In genomic region chr5:87114631-87115030, GRCh38 we compare ENCODE assay signal across 28 cellular contexts.
A peak's percentile ranks its signal among the peaks of the same experiment; 100 is the strongest.
DNase-seq lines count a peak whose midpoint lies in the region; ATAC-seq and TF ChIP-seq lines count a peak whose summit lies in the region.
"Had no signal": no experiment of that assay in that cellular context is flagged by ENCODE, and none has a peak within 500 bp of the region (broad histone marks: within the 10 kb centered on the region; RNA-seq: fewer than 3 reads in every experiment).

No MANE protein-coding gene starts in this region.

- 72% methylated on average over 3 of the region's 4 CpGs for WGBS in SK-N-SH (ENCODE audit: low lambda C conversion rate)
- 88% methylated on average over 4 of the region's 4 CpGs for WGBS in smooth muscle cell (ENCODE audit: low lambda C conversion rate)

- H3K4me3 ChIP-seq in SK-N-SH (ENCODE audit: low read depth in 2 of 2, low read length in 1 of 2) (no peak overlapping the region), SJCRH30 (no peak overlapping the region), smooth muscle cell (no peak overlapping the region), coronary artery (no peak overlapping the region)
- H3K4me3 ChIP-seq: colonic mucosa, esophagus muscularis mucosa, gastrocnemius medialis, MG63, vagina had no signal

- peak overlapping the region; percentile 69 to 96; a peak in 3 of 4 replicates for H3K27ac ChIP-seq in SK-N-SH (ENCODE audit: low read depth in 2 of 2, low read length in 1 of 2)
- H3K27ac ChIP-seq in SJCRH30 = peak overlapping the region; percentile 51
- peak overlapping the region; percentile 92 for H3K27ac ChIP-seq in smooth muscle cell (ENCODE audit: low read depth)
- H3K27ac ChIP-seq in coronary artery = no peak overlapping the region
- H3K27ac ChIP-seq: 22Rv1, colonic mucosa, esophagus muscularis mucosa, gastrocnemius medialis, neutrophil, vagina had no signal

- no peaks in the 10 kb centered on the region for H3K9me2 ChIP-seq in SK-N-SH

- TF ChIP-seq CTCF in SK-N-SH (IDR thresholded peaks at IDR 0.05) (no peak), smooth muscle cell (IDR thresholded peaks at IDR 0.05; ENCODE audit: borderline replicate concordance, insufficient read depth, poor library complexity, severe bottlenecking) (no peak), coronary artery (IDR thresholded peaks at IDR 0.05) (no peak)

- H3K27me3 ChIP-seq in SK-N-SH (ENCODE audit: insufficient read depth) (no peaks in the 10 kb centered on the region), SJCRH30 (no peaks in the 10 kb centered on the region), smooth muscle cell (ENCODE audit: low read depth) (no peaks in the 10 kb centered on the region)
- H3K27me3 ChIP-seq: colonic mucosa, esophagus muscularis mucosa, gastrocnemius medialis, MG63, neutrophil, vagina had no signal

- no peak for TF ChIP-seq RAD21 in SK-N-SH (IDR thresholded peaks at IDR 0.05; ENCODE audit: low read length)

- ATAC-seq in SK-N-SH treated with all-trans-retinoic acid at 6 μM for 48 hours = no peak
- peak; percentile 93 for ATAC-seq in esophagus mucosa
- ATAC-seq: effector memory CD8-positive, alpha-beta T cell; gastrocnemius medialis; left lobe of liver had no signal

- H3K9me3 ChIP-seq in SK-N-SH = no peaks in the 10 kb centered on the region
- H3K9me3 ChIP-seq in SJCRH30 (replicated peaks) = no peaks in the 10 kb centered on the region
- H3K9me3 ChIP-seq in smooth muscle cell (replicated peaks; ENCODE audit: low read depth) = no peaks in the 10 kb centered on the region
- H3K9me3 ChIP-seq: colonic mucosa, esophagus muscularis mucosa, gastrocnemius medialis, MG63, neutrophil, vagina had no signal

- H3K4me1 ChIP-seq in SK-N-SH (ENCODE audit: control insufficient read depth in 1 of 2, insufficient read depth in 2 of 2, low read depth in 1 of 2, low read length in 1 of 2) (peaks cover 0 to 26% of the 10 kb centered on the region in 2 experiments; a peak in 1 of 4 replicates), SJCRH30 (peaks cover 19% of the 10 kb centered on the region), smooth muscle cell (ENCODE audit: low read depth) (no peaks in the 10 kb centered on the region)
- H3K4me1 ChIP-seq: colonic mucosa, esophagus muscularis mucosa, gastrocnemius medialis, vagina had no signal

- CTCF ChIA-PET in SK-N-SH (lab: Yijun Ruan, JAX) = no interaction called here

- H3K79me2 ChIP-seq in SK-N-SH (ENCODE audit: insufficient read depth) = peaks cover 9% of the 10 kb centered on the region; the same call in 1 of the 2 replicates
- no peaks in the 10 kb centered on the region for H3K79me2 ChIP-seq in smooth muscle cell (ENCODE audit: low read depth)

- H3K36me3 ChIP-seq in SK-N-SH (replicated peaks in 1 of 2; ENCODE audit: control insufficient read depth in 1 of 2, insufficient read depth in 2 of 2, low read length in 1 of 2) (no peaks in the 10 kb centered on the region), SJCRH30 (no peaks in the 10 kb centered on the region), smooth muscle cell (ENCODE audit: low read depth) (no peaks in the 10 kb centered on the region)
- H3K36me3 ChIP-seq: colonic mucosa, esophagus muscularis mucosa, gastrocnemius medialis, MG63, neutrophil, vagina had no signal

- H2AFZ ChIP-seq in SK-N-SH (ENCODE audit: low read depth) = peak overlapping the region; percentile 47
- H2AFZ ChIP-seq in smooth muscle cell (ENCODE audit: low read depth) = peak overlapping the region; percentile 52

- H3K4me2 ChIP-seq in SK-N-SH (peak overlapping the region; percentile 38; the same call in 1 of the 2 replicates), smooth muscle cell (no peak overlapping the region)

- DNase-seq in SK-N-SH = no peak
- DNase-seq in SJCRH30 = no peak
- DNase-seq in smooth muscle cell (lab: John Stamatoyannopoulos, UW; ENCODE audit: unreplicated experiment) = no peak
- no peak for DNase-seq in RKO (ENCODE audit: low spot score)
- no peak for DNase-seq in coronary artery (ENCODE audit: low spot score)
- DNase-seq in NCI-H2196 treated with DMSO at 0.1 percent for 48 hours (lab: John Stamatoyannopoulos, UW; ENCODE audit: unreplicated experiment) = no peak
- DNase-seq: activated CD4-positive, alpha-beta T cell treated with anti-CD3 and anti-CD28 coated beads, Interleukin-2, amount 50 U/mL, for 4 hours; activated CD8-positive, alpha-beta memory T cell treated with anti-CD3 and anti-CD28 coated beads, Interleukin-2, amount 50 U/mL, for 4 hours; activated naive CD4-positive, alpha-beta T cell treated with anti-CD3 and anti-CD28 coated beads for 36 hours; CD4-positive, alpha-beta T cell; colonic mucosa; DMS 273 treated with DMSO at 0.1 percent for 48 hours; effector memory CD8-positive, alpha-beta T cell; gastrocnemius medialis; hippocampal formation; immature natural killer cell; naive B cell; NCI-H2029; NCI-H345; Right ventricle myocardium superior had no signal

- H3K9ac ChIP-seq in SK-N-SH = peak overlapping the region; percentile 65; the same call in 1 of the 2 replicates
- peak overlapping the region; percentile 8 for H3K9ac ChIP-seq in smooth muscle cell (ENCODE audit: low read depth)

- H4K20me1 ChIP-seq in SK-N-SH (ENCODE audit: insufficient read depth) (no peaks in the 10 kb centered on the region), smooth muscle cell (ENCODE audit: low read depth) (no peaks in the 10 kb centered on the region)

- no peak for TF ChIP-seq EP300 in SK-N-SH (IDR thresholded peaks at IDR 0.05; ENCODE audit: borderline replicate concordance in 1 of 2, low read depth in 1 of 2, low read length in 1 of 2)

- H3F3A ChIP-seq in SK-N-SH (replicated peaks; ENCODE audit: insufficient read depth) (peaks cover 25% of the 10 kb centered on the region), smooth muscle cell (ENCODE audit: low read depth) (no peaks in the 10 kb centered on the region)

- POLR2A ChIA-PET in SK-N-SH (lab: Yijun Ruan, JAX) = no interaction called here

TF ChIP-seq in SK-N-SH, 30 proteins besides CTCF, POLR2A, EP300 and RAD21:
- no peak for TF ChIP-seq TEAD4 (IDR thresholded peaks at IDR 0.05; ENCODE audit: borderline replicate concordance, insufficient read depth)

TF ChIP-seq in SK-N-SH treated with all-trans-retinoic acid at 6 μM for 48 hours, 23 proteins besides CTCF, POLR2A, EP300 and RAD21 (continues in another document):
- TF ChIP-seq CSRNP3 (CRISPR knock-in tag; IDR thresholded peaks at IDR 0.05) = no peak
- no peak for TF ChIP-seq OSR1 (CRISPR knock-in tag; IDR thresholded peaks at IDR 0.05)
- TF ChIP-seq ZNF565 (CRISPR knock-in tag; conservative IDR thresholded peaks at IDR 0.05; ENCODE audit: low read depth) = no peak
- no peak for TF ChIP-seq CSDC2 (CRISPR knock-in tag; IDR thresholded peaks at IDR 0.05)
- TF ChIP-seq ISL1 (CRISPR knock-in tag; IDR thresholded peaks at IDR 0.05) = no peak
- TF ChIP-seq PATZ1 (CRISPR knock-in tag; IDR thresholded peaks at IDR 0.05; ENCODE audit: borderline replicate concordance) = no peak
- TF ChIP-seq BACH2 (CRISPR knock-in tag; IDR thresholded peaks at IDR 0.05; ENCODE audit: borderline replicate concordance) = no peak
- TF ChIP-seq ZNF70 (CRISPR knock-in tag; IDR thresholded peaks at IDR 0.05) = no peak
- TF ChIP-seq POU6F1 (CRISPR knock-in tag; IDR thresholded peaks at IDR 0.05; ENCODE audit: borderline replicate concordance, low read depth) = no peak

Comparison
In these comparisons a context has a peak if more than half of its experiments do, and no peak if none do; other contexts are left out.
1. H3K27ac ChIP-seq: peak in SK-N-SH (2 of 2), SJCRH30 (single experiment) and smooth muscle cell (single experiment); none in coronary artery (0 of 2).